Comparison of ENCODE assay signal across 13 cellular contexts in genomic region chr6:142870787-142871371, GRCh38.
DNase-seq lines count a peak whose midpoint lies in the region; ATAC-seq and TF ChIP-seq lines count a peak whose summit lies in the region.
"Had no signal": no experiment of that assay in that cellular context is flagged by ENCODE, and none has a peak within 500 bp of the region (broad histone marks: within the 10 kb centered on the region; RNA-seq: fewer than 3 reads in every experiment).

No MANE protein-coding gene starts in this region.

- peaks cover 9% of the 10 kb centered on the region for H3K36me3 Mint-ChIP-seq in CD4-positive, CD25-positive, alpha-beta regulatory T cell
- peaks cover 26% of the 10 kb centered on the region for H3K36me3 Mint-ChIP-seq in activated CD4-positive, alpha-beta memory T cell treated with anti-CD3 and anti-CD28 coated beads, Interleukin-2, amount 10 ng/mL, durations not matched to agents 7 days and 5 days (ENCODE audit: low read depth)

- H3K4me3 ChIP-seq in CD4-positive, CD25-positive, alpha-beta regulatory T cell (ENCODE audit: low read depth, low read length): peak overlapping the region; percentile 22
- H3K4me3 ChIP-seq: skin epidermis, uterus had no signal

- ATAC-seq in CD4-positive, CD25-positive, alpha-beta regulatory T cell (ENCODE audit: low read depth in 2 of 2): no peak
- no peak for ATAC-seq in HG03175 (IDR thresholded peaks at IDR 0.05; ENCODE audit: unreplicated experiment)

- peaks cover 73 to 93% (median 86%) of the 10 kb centered on the region in 4 donors for H3K4me1 Mint-ChIP-seq in CD4-positive, CD25-positive, alpha-beta regulatory T cell
- H3K4me1 Mint-ChIP-seq in activated CD4-positive, alpha-beta memory T cell treated with anti-CD3 and anti-CD28 coated beads, Interleukin-2, amount 10 ng/mL, durations not matched to agents 7 days and 5 days: peaks cover 76% of the 10 kb centered on the region

- H3K27me3 ChIP-seq in CD4-positive, CD25-positive, alpha-beta regulatory T cell (ENCODE audit: control insufficient read depth, insufficient read depth, low read length): no peaks in the 10 kb centered on the region
- H3K27me3 ChIP-seq: uterus had no signal

- no peaks in the 10 kb centered on the region for H3K9me3 ChIP-seq in CD4-positive, CD25-positive, alpha-beta regulatory T cell (ENCODE audit: control insufficient read depth in 2 of 2, low read length in 2 of 2)
- H3K9me3 ChIP-seq: uterus had no signal

- CTCF ChIA-PET in activated CD4-positive, alpha-beta memory T cell treated with anti-CD3 and anti-CD28 coated beads, Interleukin-2, amount 10 ng/mL, durations not matched to agents 7 days and 5 days (lab: Charles Lee): no interaction called here

- POLR2A ChIA-PET in activated CD4-positive, alpha-beta memory T cell treated with anti-CD3 and anti-CD28 coated beads, Interleukin-2, amount 10 ng/mL, durations not matched to agents 7 days and 5 days (lab: Charles Lee): no interaction called here

- no peaks in the 10 kb centered on the region for H3K9me3 Mint-ChIP-seq in CD4-positive, CD25-positive, alpha-beta regulatory T cell
- H3K9me3 Mint-ChIP-seq in activated CD4-positive, alpha-beta memory T cell treated with anti-CD3 and anti-CD28 coated beads, Interleukin-2, amount 10 ng/mL, durations not matched to agents 7 days and 5 days: no peaks in the 10 kb centered on the region
- H3K9me3 Mint-ChIP-seq: T-helper 1 cell treated with Interleukin-12 subunit alpha and Interleukin-12 subunit beta and Interleukin-4 antibody, amounts not matched to agents 30 μg/mL and 1 μg/mL, for 36 hours had no signal

- H3K36me3 ChIP-seq in CD4-positive, CD25-positive, alpha-beta regulatory T cell (ENCODE audit: control insufficient read depth, insufficient read depth, low read length): peaks cover 7% of the 10 kb centered on the region
- H3K36me3 ChIP-seq: uterus had no signal

- no peaks in the 10 kb centered on the region for H3K27me3 Mint-ChIP-seq in CD4-positive, CD25-positive, alpha-beta regulatory T cell
- no peaks in the 10 kb centered on the region for H3K27me3 Mint-ChIP-seq in activated CD4-positive, alpha-beta memory T cell treated with anti-CD3 and anti-CD28 coated beads, Interleukin-2, amount 10 ng/mL, durations not matched to agents 7 days and 5 days

- H3K27ac Mint-ChIP-seq in CD4-positive, CD25-positive, alpha-beta regulatory T cell: peak overlapping the region; percentile 66 to 91 (median 78)
- peak overlapping the region; percentile 32 for H3K27ac Mint-ChIP-seq in activated CD4-positive, alpha-beta memory T cell treated with anti-CD3 and anti-CD28 coated beads, Interleukin-2, amount 10 ng/mL, durations not matched to agents 7 days and 5 days

- peaks cover 75% of the 10 kb centered on the region for H3K4me1 ChIP-seq in CD4-positive, CD25-positive, alpha-beta regulatory T cell (ENCODE audit: control insufficient read depth, insufficient read depth, low read length, poor library complexity, severe bottlenecking)

- TF ChIP-seq CTCF in 22Rv1 (IDR thresholded peaks at IDR 0.05): no peak

- DNase-seq in CD4-positive, CD25-positive, alpha-beta regulatory T cell: no peak
- no peak for DNase-seq in activated CD4-positive, alpha-beta memory T cell treated with anti-CD3 and anti-CD28 coated beads, Interleukin-2, amount 10 ng/mL, durations not matched to agents 7 days and 5 days
- DNase-seq in iris pigment epithelial cell (ENCODE audit: low read depth): peak; percentile 67
- no peak for DNase-seq in NCI-H2081 (lab: John Stamatoyannopoulos, UW)
- no peak for DNase-seq in activated CD8-positive, alpha-beta memory T cell treated with anti-CD3 and anti-CD28 coated beads, Interleukin-2, amount 50 U/mL, for 4 hours
- no peak for DNase-seq in activated CD8-positive, alpha-beta memory T cell treated with anti-CD3 and anti-CD28 coated beads, Interleukin-2, amount 50 U/mL, for 48 hours
- DNase-seq: activated effector memory CD4-positive, alpha-beta T cell treated with Interleukin-2 at 50 U/mL for 16 hours; uterus had no signal

- peak overlapping the region; percentile 59; the same call in 1 of the 2 replicates for H3K27ac ChIP-seq in 22Rv1
- peak overlapping the region; percentile 84 for H3K27ac ChIP-seq in CD4-positive, CD25-positive, alpha-beta regulatory T cell (ENCODE audit: insufficient read depth, low read length, poor library complexity, severe bottlenecking)
- H3K27ac ChIP-seq: C4-2B, uterus had no signal

- H3K4me3 Mint-ChIP-seq in CD4-positive, CD25-positive, alpha-beta regulatory T cell: peak overlapping the region in 3 of 4 donors; percentile 11 to 52 (median 19)
- no peak overlapping the region for H3K4me3 Mint-ChIP-seq in activated CD4-positive, alpha-beta memory T cell treated with anti-CD3 and anti-CD28 coated beads, Interleukin-2, amount 10 ng/mL, durations not matched to agents 7 days and 5 days
